ENCODE assay signal across 1 cellular context in the genomic region with DNA sequence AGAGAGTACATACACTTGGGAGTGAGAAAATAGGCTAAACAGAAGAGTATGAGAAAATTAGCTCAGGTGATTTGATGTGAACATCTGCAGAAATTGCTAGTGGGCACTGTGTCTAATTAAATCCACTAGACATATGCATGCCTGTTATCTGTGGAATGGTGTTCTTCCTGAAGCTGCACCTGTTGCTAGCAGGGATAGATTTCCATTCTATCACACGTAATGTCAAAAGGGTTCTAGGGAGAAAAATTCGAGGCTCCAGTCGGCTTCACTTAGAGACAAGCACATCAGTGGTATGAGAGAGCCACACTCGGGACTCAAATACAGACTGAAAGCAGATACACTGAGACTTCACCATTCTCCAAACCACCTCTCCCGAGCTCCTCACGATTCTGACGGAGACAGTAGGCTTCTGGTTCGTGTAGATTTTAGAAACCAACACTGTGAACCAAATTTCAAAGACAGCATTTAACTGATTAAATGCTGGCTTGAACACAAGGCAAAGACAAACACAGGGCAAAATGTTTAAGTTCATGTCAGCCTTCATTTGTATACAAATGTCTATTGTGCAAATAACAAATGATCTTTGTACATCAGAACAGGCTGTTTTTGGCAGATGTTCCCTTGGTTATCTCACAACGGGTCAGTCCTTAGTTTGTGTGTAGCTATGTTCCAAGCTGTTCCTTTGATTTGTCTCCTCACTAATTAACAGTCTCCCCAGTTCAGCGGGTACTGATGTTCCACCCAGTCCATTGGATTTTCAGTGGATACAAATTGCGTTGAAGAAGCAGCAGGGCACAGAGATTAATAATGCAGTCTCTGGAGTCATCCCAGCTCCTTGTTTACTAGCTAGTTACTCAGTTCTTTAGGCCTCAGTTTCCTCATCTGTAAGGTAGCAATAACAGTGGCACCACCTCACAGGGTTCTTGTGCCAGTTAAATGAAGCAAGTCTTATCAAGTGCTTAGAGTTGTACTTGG.
TF ChIP-seq lines count a peak whose summit lies in the region.

No MANE protein-coding gene starts in this region.

TF ChIP-seq in HepG2, 621 proteins besides CTCF, POLR2A, EP300 and RAD21 (continued from another document and continues in another):
- TF ChIP-seq ZNF556 (CRISPR knock-in tag; IDR thresholded peaks at IDR 0.05; ENCODE audit: borderline replicate concordance) (no peak), ZSCAN25 (CRISPR knock-in tag; IDR thresholded peaks at IDR 0.05) (peak; percentile 23; the same call in 1 of the 2 replicates), MBNL3 (CRISPR knock-in tag; conservative IDR thresholded peaks at IDR 0.05) (no peak), ZNF3 (CRISPR knock-in tag; IDR thresholded peaks at IDR 0.05) (0 out of 2 replicates have a peak, but pooled peaks have one; percentile 19), ZFP36 (IDR thresholded peaks at IDR 0.05; ENCODE audit: borderline replicate concordance, low read depth, low read length, partially characterized antibody) (no peak), EEA1 (CRISPR knock-in tag; IDR thresholded peaks at IDR 0.05; ENCODE audit: borderline replicate concordance) (no peak), MAFF (IDR thresholded peaks at IDR 0.05; ENCODE audit: low read depth, low read length) (peak; percentile 43), ZNF850 (CRISPR knock-in tag; conservative IDR thresholded peaks at IDR 0.05) (no peak), ATF1 (CRISPR knock-in tag; IDR thresholded peaks at IDR 0.05) (peak; percentile 51; the same call in 1 of the 2 replicates), CAMTA2 (CRISPR knock-in tag; IDR thresholded peaks at IDR 0.05; ENCODE audit: borderline replicate concordance) (no peak), HIVEP1 (CRISPR knock-in tag; IDR thresholded peaks at IDR 0.05) (no peak), CREB1 (IDR thresholded peaks at IDR 0.05) (no peak), CREB1 (CRISPR knock-in tag; IDR thresholded peaks at IDR 0.05) (peak; percentile 71), SCMH1 (CRISPR knock-in tag; IDR thresholded peaks at IDR 0.05; ENCODE audit: borderline replicate concordance) (no peak), ZNF761 (CRISPR knock-in tag; conservative IDR thresholded peaks at IDR 0.05) (no peak), ZFP1 (CRISPR knock-in tag; IDR thresholded peaks at IDR 0.05) (peak; percentile 54; the same call in 1 of the 2 replicates), KDM5A (IDR thresholded peaks at IDR 0.05; ENCODE audit: borderline replicate concordance, low read length) (0 out of 2 replicates have a peak, but pooled peaks have one; percentile 23), ZKSCAN8 (CRISPR knock-in tag; IDR thresholded peaks at IDR 0.05; ENCODE audit: borderline replicate concordance) (peak; percentile 87; the same call in 1 of the 2 replicates), ZNF34 (CRISPR knock-in tag; IDR thresholded peaks at IDR 0.05; ENCODE audit: borderline replicate concordance) (no peak), ZNF24 (IDR thresholded peaks at IDR 0.05) (no peak), MAF1 (CRISPR knock-in tag; IDR thresholded peaks at IDR 0.05; ENCODE audit: borderline replicate concordance) (no peak), SMAD9 (CRISPR knock-in tag; IDR thresholded peaks at IDR 0.05) (peak; percentile 16; the same call in 1 of the 2 replicates), MATR3 (CRISPR knock-in tag; IDR thresholded peaks at IDR 0.05) (no peak), ZNF501 (CRISPR knock-in tag; IDR thresholded peaks at IDR 0.05) (peak; percentile 56), SNAI1 (CRISPR knock-in tag; IDR thresholded peaks at IDR 0.05; ENCODE audit: borderline replicate concordance) (no peak), IRF2 (CRISPR knock-in tag; IDR thresholded peaks at IDR 0.05) (peak; percentile 38; the same call in 1 of the 2 replicates), ZNF446 (CRISPR knock-in tag; IDR thresholded peaks at IDR 0.05) (no peak), RELA (CRISPR knock-in tag; IDR thresholded peaks at IDR 0.05) (no peak), ZNF317 (CRISPR knock-in tag; IDR thresholded peaks at IDR 0.05) (no peak), DMAP1 (CRISPR knock-in tag; IDR thresholded peaks at IDR 0.05) (peak; percentile 76; the same call in 1 of the 2 replicates), HMGA1 (CRISPR knock-in tag; conservative IDR thresholded peaks at IDR 0.05) (no peak), PTBP1 (IDR thresholded peaks at IDR 0.05; ENCODE audit: low read depth, low read length, poor library complexity, severe bottlenecking) (no peak), ZNF264 (CRISPR knock-in tag; IDR thresholded peaks at IDR 0.05) (peak; percentile 76; the same call in 1 of the 2 replicates), MBD4 (IDR thresholded peaks at IDR 0.05; ENCODE audit: borderline replicate concordance, low read length) (no peak), KDM5B (CRISPR knock-in tag; IDR thresholded peaks at IDR 0.05; ENCODE audit: borderline replicate concordance) (no peak), SAFB2 (CRISPR knock-in tag; IDR thresholded peaks at IDR 0.05; ENCODE audit: borderline replicate concordance, low read depth) (no peak), ZNF614 (CRISPR knock-in tag; IDR thresholded peaks at IDR 0.05; ENCODE audit: borderline replicate concordance) (no peak; the same call in none of the 2 replicates), NFIB (CRISPR knock-in tag; IDR thresholded peaks at IDR 0.05; ENCODE audit: borderline replicate concordance) (no peak), MAZ (IDR thresholded peaks at IDR 0.05; ENCODE audit: borderline replicate concordance, low read depth, low read length) (no peak), MAZ (CRISPR knock-in tag; IDR thresholded peaks at IDR 0.05; ENCODE audit: low read depth) (peak; percentile 40; the same call in 1 of the 2 replicates), DR1 (CRISPR knock-in tag; IDR thresholded peaks at IDR 0.05) (no peak)
- TF ChIP-seq, protein P1, sequence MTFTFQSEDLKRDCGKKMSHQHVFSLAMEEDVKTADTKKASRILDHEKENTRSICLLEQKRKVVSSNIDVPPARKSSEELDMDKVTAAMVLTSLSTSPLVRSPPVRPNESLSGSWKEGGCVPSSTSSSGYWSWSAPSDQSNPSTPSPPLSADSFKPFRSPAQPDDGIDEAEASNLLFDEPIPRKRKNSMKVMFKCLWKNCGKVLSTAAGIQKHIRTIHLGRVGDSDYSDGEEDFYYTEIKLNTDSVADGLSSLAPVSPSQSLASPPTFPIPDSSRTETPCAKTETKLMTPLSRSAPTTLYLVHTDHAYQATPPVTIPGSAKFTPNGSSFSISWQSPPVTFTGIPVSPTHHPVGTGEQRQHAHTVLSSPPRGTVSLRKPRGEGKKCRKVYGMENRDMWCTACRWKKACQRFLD (CRISPR knock-in tag; IDR thresholded peaks at IDR 0.05; ENCODE audit: borderline replicate concordance) = no peak
- TF ChIP-seq, protein P2, sequence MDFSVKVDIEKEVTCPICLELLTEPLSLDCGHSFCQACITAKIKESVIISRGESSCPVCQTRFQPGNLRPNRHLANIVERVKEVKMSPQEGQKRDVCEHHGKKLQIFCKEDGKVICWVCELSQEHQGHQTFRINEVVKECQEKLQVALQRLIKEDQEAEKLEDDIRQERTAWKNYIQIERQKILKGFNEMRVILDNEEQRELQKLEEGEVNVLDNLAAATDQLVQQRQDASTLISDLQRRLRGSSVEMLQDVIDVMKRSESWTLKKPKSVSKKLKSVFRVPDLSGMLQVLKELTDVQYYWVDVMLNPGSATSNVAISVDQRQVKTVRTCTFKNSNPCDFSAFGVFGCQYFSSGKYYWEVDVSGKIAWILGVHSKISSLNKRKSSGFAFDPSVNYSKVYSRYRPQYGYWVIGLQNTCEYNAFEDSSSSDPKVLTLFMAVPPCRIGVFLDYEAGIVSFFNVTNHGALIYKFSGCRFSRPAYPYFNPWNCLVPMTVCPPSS (IDR thresholded peaks at IDR 0.05) = no peak
- TF ChIP-seq, protein P3, sequence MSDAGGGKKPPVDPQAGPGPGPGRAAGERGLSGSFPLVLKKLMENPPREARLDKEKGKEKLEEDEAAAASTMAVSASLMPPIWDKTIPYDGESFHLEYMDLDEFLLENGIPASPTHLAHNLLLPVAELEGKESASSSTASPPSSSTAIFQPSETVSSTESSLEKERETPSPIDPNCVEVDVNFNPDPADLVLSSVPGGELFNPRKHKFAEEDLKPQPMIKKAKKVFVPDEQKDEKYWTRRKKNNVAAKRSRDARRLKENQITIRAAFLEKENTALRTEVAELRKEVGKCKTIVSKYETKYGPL (CRISPR knock-in tag; IDR thresholded peaks at IDR 0.05) = no peak; the same call in 1 of the 2 replicates
- TF ChIP-seq, protein P4, sequence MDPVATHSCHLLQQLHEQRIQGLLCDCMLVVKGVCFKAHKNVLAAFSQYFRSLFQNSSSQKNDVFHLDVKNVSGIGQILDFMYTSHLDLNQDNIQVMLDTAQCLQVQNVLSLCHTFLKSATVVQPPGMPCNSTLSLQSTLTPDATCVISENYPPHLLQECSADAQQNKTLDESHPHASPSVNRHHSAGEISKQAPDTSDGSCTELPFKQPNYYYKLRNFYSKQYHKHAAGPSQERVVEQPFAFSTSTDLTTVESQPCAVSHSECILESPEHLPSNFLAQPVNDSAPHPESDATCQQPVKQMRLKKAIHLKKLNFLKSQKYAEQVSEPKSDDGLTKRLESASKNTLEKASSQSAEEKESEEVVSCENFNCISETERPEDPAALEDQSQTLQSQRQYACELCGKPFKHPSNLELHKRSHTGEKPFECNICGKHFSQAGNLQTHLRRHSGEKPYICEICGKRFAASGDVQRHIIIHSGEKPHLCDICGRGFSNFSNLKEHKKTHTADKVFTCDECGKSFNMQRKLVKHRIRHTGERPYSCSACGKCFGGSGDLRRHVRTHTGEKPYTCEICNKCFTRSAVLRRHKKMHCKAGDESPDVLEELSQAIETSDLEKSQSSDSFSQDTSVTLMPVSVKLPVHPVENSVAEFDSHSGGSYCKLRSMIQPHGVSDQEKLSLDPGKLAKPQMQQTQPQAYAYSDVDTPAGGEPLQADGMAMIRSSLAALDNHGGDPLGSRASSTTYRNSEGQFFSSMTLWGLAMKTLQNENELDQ (CRISPR knock-in tag; IDR thresholded peaks at IDR 0.05; ENCODE audit: borderline replicate concordance) = no peak
- TF ChIP-seq, protein P5, sequence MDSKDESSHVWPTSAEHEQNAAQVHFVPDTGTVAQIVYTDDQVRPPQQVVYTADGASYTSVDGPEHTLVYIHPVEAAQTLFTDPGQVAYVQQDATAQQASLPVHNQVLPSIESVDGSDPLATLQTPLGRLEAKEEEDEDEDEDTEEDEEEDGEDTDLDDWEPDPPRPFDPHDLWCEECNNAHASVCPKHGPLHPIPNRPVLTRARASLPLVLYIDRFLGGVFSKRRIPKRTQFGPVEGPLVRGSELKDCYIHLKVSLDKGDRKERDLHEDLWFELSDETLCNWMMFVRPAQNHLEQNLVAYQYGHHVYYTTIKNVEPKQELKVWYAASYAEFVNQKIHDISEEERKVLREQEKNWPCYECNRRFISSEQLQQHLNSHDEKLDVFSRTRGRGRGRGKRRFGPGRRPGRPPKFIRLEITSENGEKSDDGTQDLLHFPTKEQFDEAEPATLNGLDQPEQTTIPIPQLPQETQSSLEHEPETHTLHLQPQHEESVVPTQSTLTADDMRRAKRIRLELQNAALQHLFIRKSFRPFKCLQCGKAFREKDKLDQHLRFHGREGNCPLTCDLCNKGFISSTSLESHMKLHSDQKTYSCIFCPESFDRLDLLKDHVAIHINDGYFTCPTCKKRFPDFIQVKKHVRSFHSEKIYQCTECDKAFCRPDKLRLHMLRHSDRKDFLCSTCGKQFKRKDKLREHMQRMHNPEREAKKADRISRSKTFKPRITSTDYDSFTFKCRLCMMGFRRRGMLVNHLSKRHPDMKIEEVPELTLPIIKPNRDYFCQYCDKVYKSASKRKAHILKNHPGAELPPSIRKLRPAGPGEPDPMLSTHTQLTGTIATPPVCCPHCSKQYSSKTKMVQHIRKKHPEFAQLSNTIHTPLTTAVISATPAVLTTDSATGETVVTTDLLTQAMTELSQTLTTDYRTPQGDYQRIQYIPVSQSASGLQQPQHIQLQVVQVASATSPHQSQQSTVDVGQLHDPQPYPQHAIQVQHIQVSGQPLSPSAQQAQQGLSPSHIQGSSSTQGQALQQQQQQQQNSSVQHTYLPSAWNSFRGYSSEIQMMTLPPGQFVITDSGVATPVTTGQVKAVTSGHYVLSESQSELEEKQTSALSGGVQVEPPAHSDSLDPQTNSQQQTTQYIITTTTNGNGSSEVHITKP (CRISPR knock-in tag; IDR thresholded peaks at IDR 0.05; ENCODE audit: low read depth) = no peak
- TF ChIP-seq, protein P6, sequence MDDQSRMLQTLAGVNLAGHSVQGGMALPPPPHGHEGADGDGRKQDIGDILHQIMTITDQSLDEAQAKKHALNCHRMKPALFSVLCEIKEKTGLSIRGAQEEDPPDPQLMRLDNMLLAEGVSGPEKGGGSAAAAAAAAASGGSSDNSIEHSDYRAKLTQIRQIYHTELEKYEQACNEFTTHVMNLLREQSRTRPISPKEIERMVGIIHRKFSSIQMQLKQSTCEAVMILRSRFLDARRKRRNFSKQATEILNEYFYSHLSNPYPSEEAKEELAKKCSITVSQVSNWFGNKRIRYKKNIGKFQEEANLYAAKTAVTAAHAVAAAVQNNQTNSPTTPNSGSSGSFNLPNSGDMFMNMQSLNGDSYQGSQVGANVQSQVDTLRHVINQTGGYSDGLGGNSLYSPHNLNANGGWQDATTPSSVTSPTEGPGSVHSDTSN (CRISPR knock-in tag; IDR thresholded peaks at IDR 0.05; ENCODE audit: borderline replicate concordance) = no peak
- TF ChIP-seq, protein P7, sequence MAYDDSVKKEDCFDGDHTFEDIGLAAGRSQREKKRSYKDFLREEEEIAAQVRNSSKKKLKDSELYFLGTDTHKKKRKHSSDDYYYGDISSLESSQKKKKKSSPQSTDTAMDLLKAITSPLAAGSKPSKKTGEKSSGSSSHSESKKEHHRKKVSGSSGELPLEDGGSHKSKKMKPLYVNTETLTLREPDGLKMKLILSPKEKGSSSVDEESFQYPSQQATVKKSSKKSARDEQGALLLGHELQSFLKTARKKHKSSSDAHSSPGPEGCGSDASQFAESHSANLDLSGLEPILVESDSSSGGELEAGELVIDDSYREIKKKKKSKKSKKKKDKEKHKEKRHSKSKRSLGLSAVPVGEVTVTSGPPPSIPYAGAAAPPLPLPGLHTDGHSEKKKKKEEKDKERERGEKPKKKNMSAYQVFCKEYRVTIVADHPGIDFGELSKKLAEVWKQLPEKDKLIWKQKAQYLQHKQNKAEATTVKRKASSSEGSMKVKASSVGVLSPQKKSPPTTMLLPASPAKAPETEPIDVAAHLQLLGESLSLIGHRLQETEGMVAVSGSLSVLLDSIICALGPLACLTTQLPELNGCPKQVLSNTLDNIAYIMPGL (CRISPR knock-in tag; IDR thresholded peaks at IDR 0.05; ENCODE audit: borderline replicate concordance in 1 of 2, low read depth in 1 of 2) = no peak; a peak in 1 of 4 replicates
- TF ChIP-seq, protein P8, sequence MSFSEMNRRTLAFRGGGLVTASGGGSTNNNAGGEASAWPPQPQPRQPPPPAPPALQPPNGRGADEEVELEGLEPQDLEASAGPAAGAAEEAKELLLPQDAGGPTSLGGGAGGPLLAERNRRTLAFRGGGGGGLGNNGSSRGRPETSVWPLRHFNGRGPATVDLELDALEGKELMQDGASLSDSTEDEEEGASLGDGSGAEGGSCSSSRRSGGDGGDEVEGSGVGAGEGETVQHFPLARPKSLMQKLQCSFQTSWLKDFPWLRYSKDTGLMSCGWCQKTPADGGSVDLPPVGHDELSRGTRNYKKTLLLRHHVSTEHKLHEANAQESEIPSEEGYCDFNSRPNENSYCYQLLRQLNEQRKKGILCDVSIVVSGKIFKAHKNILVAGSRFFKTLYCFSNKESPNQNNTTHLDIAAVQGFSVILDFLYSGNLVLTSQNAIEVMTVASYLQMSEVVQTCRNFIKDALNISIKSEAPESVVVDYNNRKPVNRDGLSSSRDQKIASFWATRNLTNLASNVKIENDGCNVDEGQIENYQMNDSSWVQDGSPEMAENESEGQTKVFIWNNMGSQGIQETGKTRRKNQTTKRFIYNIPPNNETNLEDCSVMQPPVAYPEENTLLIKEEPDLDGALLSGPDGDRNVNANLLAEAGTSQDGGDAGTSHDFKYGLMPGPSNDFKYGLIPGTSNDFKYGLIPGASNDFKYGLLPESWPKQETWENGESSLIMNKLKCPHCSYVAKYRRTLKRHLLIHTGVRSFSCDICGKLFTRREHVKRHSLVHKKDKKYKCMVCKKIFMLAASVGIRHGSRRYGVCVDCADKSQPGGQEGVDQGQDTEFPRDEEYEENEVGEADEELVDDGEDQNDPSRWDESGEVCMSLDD (CRISPR knock-in tag; IDR thresholded peaks at IDR 0.05; ENCODE audit: borderline replicate concordance) = no peak
